Comparison of ENCODE assay signal across 8 cellular contexts in genomic region chr5:159097461-159098284, GRCh38. TPM values are rescaled to one million over a fixed set of nuclear protein-coding genes. Genes with fewer than 3 reads are reported as not detected.
DNase-seq lines count a peak whose midpoint lies in the region; ATAC-seq, FAIRE-seq and TF ChIP-seq lines count a peak whose summit lies in the region.

No MANE protein-coding gene starts in this region.

- H3K36me3 ChIP-seq in endothelial cell of umbilical vein (ENCODE audit: control insufficient read depth in 2 of 2, extremely low read depth in 1 of 2, insufficient read depth in 2 of 2, low read length in 2 of 2) (no peaks in the 10 kb centered on the region), osteoblast (ENCODE audit: insufficient read depth, low read length) (peaks cover 12% of the 10 kb centered on the region)

- H3K9me3 ChIP-seq in endothelial cell of umbilical vein (replicated peaks; ENCODE audit: control insufficient read depth, insufficient read depth, low read length) (no peaks in the 10 kb centered on the region), osteoblast (ENCODE audit: low read depth, low read length) (no peaks in the 10 kb centered on the region)

- intact Hi-C loops in endothelial cell of umbilical vein (cut with micrococcal nuclease): loop anchor here (2.0 kb wide), 1 partner anchor 37 kb away; no protein-coding TSS in a partner anchor

- CTCF ChIA-PET in endothelial cell of umbilical vein (lab: Charles Lee): interaction anchor here (0.8 to 2.3 kb wide), 3 partner anchors 402 to 1022 kb away, joined by 3 to 8 read pairs (median 7); no protein-coding TSS in a partner anchor

- H2AFZ ChIP-seq in endothelial cell of umbilical vein (ENCODE audit: low read depth, low read length) (no peak overlapping the region), osteoblast (ENCODE audit: low read length) (peak overlapping the region; percentile 42)

- H4K20me1 ChIP-seq in endothelial cell of umbilical vein (replicated peaks; ENCODE audit: control insufficient read depth, extremely low read depth, insufficient read depth, low read length) (no peaks in the 10 kb centered on the region), osteoblast (ENCODE audit: insufficient read depth, low read length) (no peaks in the 10 kb centered on the region)

- no TSS peak for BruUV-seq in endothelial cell of umbilical vein (replicated peaks; lab: Mats Ljungman, UMichigan)

- H3K4me2 ChIP-seq in endothelial cell of umbilical vein (ENCODE audit: insufficient read depth, low read length) (peak overlapping the region; percentile 16), osteoblast (ENCODE audit: insufficient read depth, low read length) (peak overlapping the region; percentile 99)

- H3K4me3 ChIP-seq in endothelial cell of umbilical vein (replicated peaks in 1 of 3; ENCODE audit: insufficient read depth in 1 of 3, low read depth in 1 of 3, low read length in 3 of 3) (peak overlapping the region in 1 of 3 experiments; percentile 19), osteoblast (ENCODE audit: insufficient read depth, low read length) (peak overlapping the region; percentile 99)

- TF ChIP-seq POLR2A in endothelial cell of umbilical vein (IDR thresholded peaks at IDR 0.05; ENCODE audit: low read depth, low read length): no peak

- H3K4me1 ChIP-seq in endothelial cell of umbilical vein (ENCODE audit: control insufficient read depth, extremely low read depth, insufficient read depth, low read length) (peaks cover 12% of the 10 kb centered on the region), osteoblast (ENCODE audit: insufficient read depth, low read length) (peaks cover 54% of the 10 kb centered on the region)

- H3K27me3 ChIP-seq in endothelial cell of umbilical vein (ENCODE audit: control insufficient read depth in 2 of 2, insufficient read depth in 2 of 2, low read length in 2 of 2): peaks cover 46 to 48% of the 10 kb centered on the region in 2 experiments
- no peaks in the 10 kb centered on the region for H3K27me3 ChIP-seq in osteoblast (ENCODE audit: insufficient read depth, low read length)

- dilution Hi-C loops in endothelial cell of umbilical vein (cut with MboI; ENCODE audit: extremely low pct_ligation_motif_present, low sequenced_read_pairs): no loop called here

- POLR2A ChIA-PET in endothelial cell of umbilical vein (lab: Charles Lee): no interaction called here

- TF ChIP-seq CTCF in endothelial cell of umbilical vein (IDR thresholded peaks at IDR 0.05; ENCODE audit: extremely low read depth in 1 of 2, insufficient read depth in 1 of 2, low read depth in 1 of 2, low read length in 2 of 2): no peak
- TF ChIP-seq CTCF in osteoblast (IDR thresholded peaks at IDR 0.05; ENCODE audit: extremely low read depth, low read depth, low read length): no peak

- no peak for ATAC-seq in HG02973 (IDR thresholded peaks at IDR 0.05; ENCODE audit: unreplicated experiment)
- ATAC-seq in HG03469 (IDR thresholded peaks at IDR 0.05; ENCODE audit: unreplicated experiment): no peak
- ATAC-seq in HG03135 (IDR thresholded peaks at IDR 0.05; ENCODE audit: unreplicated experiment): no peak

- H3K9ac ChIP-seq in endothelial cell of umbilical vein (replicated peaks; ENCODE audit: extremely low read depth, insufficient read depth, low read length): no peak overlapping the region

- H3K79me2 ChIP-seq in endothelial cell of umbilical vein (ENCODE audit: control insufficient read depth, insufficient read depth, low read length): no peaks in the 10 kb centered on the region
- peaks cover 80% of the 10 kb centered on the region for H3K79me2 ChIP-seq in osteoblast (ENCODE audit: insufficient read depth, low read length)

- no peak for FAIRE-seq in endothelial cell of umbilical vein (lab: Jason Lieb, UNC)

- DNase-seq in NCI-H524 (lab: John Stamatoyannopoulos, UW) (peak; percentile 35 to 42), NCI-H524 treated with DMSO at 0.1 percent for 48 hours (lab: John Stamatoyannopoulos, UW) (no peak), endothelial cell of umbilical vein (ENCODE audit: low read depth, low spot score) (no peak), osteoblast (ENCODE audit: insufficient read length, low spot score, missing footprints) (peak; percentile 92)

- H3K9me1 ChIP-seq in endothelial cell of umbilical vein (replicated peaks; ENCODE audit: control insufficient read depth, extremely low read depth, insufficient read depth, low read length): no peaks in the 10 kb centered on the region

- H3K27ac ChIP-seq in endothelial cell of umbilical vein (ENCODE audit: insufficient read depth, low read depth, low read length): no peak overlapping the region
- H3K27ac ChIP-seq in osteoblast (ENCODE audit: low read depth, low read length): peak overlapping the region; percentile 98

TF ChIP-seq in PFSK-1, 5 proteins besides CTCF, POLR2A, EP300 and RAD21:
- TF ChIP-seq TAF1 (IDR thresholded peaks at IDR 0.05; ENCODE audit: borderline replicate concordance, insufficient read depth, low read length): no peak; the same call in 1 of the 2 replicates
- 0 out of 2 replicates have a peak, but pooled peaks have one; percentile 16 for TF ChIP-seq POLR2AphosphoS5 (IDR thresholded peaks at IDR 0.05; ENCODE audit: low read depth, low read length)
- peak; percentile 68; the same call in 1 of the 2 replicates for TF ChIP-seq SIN3A (IDR thresholded peaks at IDR 0.05; ENCODE audit: borderline replicate concordance, insufficient read depth, low read length)

TF ChIP-seq in endothelial cell of umbilical vein, 7 proteins besides CTCF, POLR2A, EP300 and RAD21:
- TF ChIP-seq EZH2 (IDR thresholded peaks at IDR 0.05; ENCODE audit: borderline replicate concordance, low read depth, low read length, severe bottlenecking) (peak; percentile 59), POLR2AphosphoS5 (IDR thresholded peaks at IDR 0.05; ENCODE audit: insufficient read depth, low read depth, low read length) (no peak), JUN (IDR thresholded peaks at IDR 0.05; ENCODE audit: borderline replicate concordance, insufficient read depth, insufficient read length, low read depth) (no peak)

RNA-seq across cellular contexts. Expression of gene EBF1, which starts 2.0 kb away (rescaled TPM):
- polyA plus RNA-seq in PFSK-1 (2012; ENCODE audit: insufficient read length, low read depth): 30.2 TPM
- total RNA-seq in endothelial cell of umbilical vein (0.20 and 0.55 TPM in 2 replicates), osteoblast (66.2 and 72.2 TPM in 2 replicates)
- 0.06 and 0.07 TPM in 2 replicates for polyA plus RNA-seq in endothelial cell of umbilical vein
- polyA plus RNA-seq in endothelial cell of umbilical vein (2011; cell fraction: cytosol; rRNA removed): 0.03 TPM in 1 of 2 replicates, not detected in the other
- polyA plus RNA-seq in endothelial cell of umbilical vein (2011; cell fraction: nucleus; rRNA removed): 0.05 and 0.07 TPM in 2 replicates
- polyA plus RNA-seq in endothelial cell of umbilical vein (2012): not detected in 2 replicates
- polyA minus RNA-seq in endothelial cell of umbilical vein: 0.22 and 0.74 TPM in 2 replicates
- polyA minus RNA-seq in endothelial cell of umbilical vein (2011; cell fraction: cytosol; rRNA and poly(A)+ RNA removed): not detected
- polyA minus RNA-seq in endothelial cell of umbilical vein (2011; cell fraction: nucleus; rRNA and poly(A)+ RNA removed): 0.24 and 0.63 TPM in 2 replicates

Comparison
In these comparisons a context has a peak if more than half of its experiments do, and no peak if none do; other contexts are left out.
1. DNase-seq: peak in NCI-H524 (2 of 2) and osteoblast (single experiment); none in NCI-H524 treated with DMSO at 0.1 percent for 48 hours (single experiment) and endothelial cell of umbilical vein (single experiment).
2. RNA of gene EBF1, which starts 2.0 kb away (total RNA-seq): 66.2 to 72.2 TPM in osteoblast; 0.20 to 0.55 TPM in endothelial cell of umbilical vein; every median in the first group is over 10 times any median in the second.